9 cellular contexts compared by ENCODE assay signal in the genomic region with DNA sequence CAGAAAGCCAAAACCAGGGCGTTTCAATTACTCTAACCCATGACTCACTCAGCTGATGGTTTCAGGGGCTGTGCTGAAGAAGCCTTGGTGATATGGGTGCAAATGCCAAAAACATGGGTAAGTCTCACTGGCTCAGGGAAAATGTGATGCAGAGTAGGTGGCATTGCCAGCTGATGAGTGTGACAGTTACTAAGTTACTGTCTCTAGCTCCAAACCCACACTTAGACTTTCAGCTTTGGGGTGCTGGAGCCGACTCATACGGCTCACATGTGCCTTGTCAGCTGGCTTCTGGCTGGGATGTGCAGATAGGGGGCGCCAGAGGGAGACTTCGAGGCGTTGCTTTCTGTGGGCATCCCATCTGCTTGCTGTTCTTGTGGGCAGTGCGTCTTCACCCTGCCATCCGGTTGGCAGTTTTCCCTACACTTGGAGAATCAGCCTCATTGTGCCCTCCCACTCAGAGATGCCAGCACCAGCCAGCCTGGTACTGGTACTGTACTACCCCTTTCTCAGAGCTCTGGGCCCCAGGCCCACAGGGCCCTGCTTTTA. TPM values are rescaled to one million over a fixed set of nuclear protein-coding genes. Genes with fewer than 3 reads are reported as not detected.
DNase-seq lines count a peak whose midpoint lies in the region; FAIRE-seq lines count a peak whose summit lies in the region.
"Had no signal": no experiment of that assay in that cellular context is flagged by ENCODE, and none has a peak within 500 bp of the region (broad histone marks: within the 10 kb centered on the region; RNA-seq: fewer than 3 reads in every experiment).

No MANE protein-coding gene starts in this region.

- H3K27me3 ChIP-seq in small intestine (ENCODE audit: control insufficient read depth in 2 of 2, insufficient read depth in 2 of 2, low read length in 2 of 2): peaks cover 0 to 7% of the 10 kb centered on the region in 2 donors

- 7 to 10% (median 9%) methylated on average over 8 of the region's 8 CpGs for WGBS in small intestine, 3 donors

- no peaks in the 10 kb centered on the region for H3K36me3 ChIP-seq in small intestine (ENCODE audit: control insufficient read depth in 2 of 2, insufficient read depth in 2 of 2, low read length in 2 of 2)

- H3K9me3 ChIP-seq in small intestine (ENCODE audit: control insufficient read depth, low read depth): no peaks in the 10 kb centered on the region

- H3K4me1 ChIP-seq in small intestine (ENCODE audit: control insufficient read depth in 2 of 2, insufficient read depth in 1 of 2, low read depth in 1 of 2, low read length in 1 of 2): no peaks in the 10 kb centered on the region

- no peak overlapping the region for H3K4me3 ChIP-seq in small intestine (ENCODE audit: low read depth in 1 of 2, low read length in 2 of 2)

- DNase-seq in NCI-H1694 treated with DMSO at 0.1 percent for 48 hours (lab: John Stamatoyannopoulos, UW): peak; percentile 7
- DNase-seq in NCI-H1694 (lab: John Stamatoyannopoulos, UW): no peak
- DNase-seq in NCI-H774 (lab: John Stamatoyannopoulos, UW): peak; percentile 59
- peak; percentile 21 for DNase-seq in activated T-cell treated with anti-CD3 and anti-CD28 coated beads, Interleukin-2, amount 50 U/mL, for 1 hour
- DNase-seq in glomerular visceral epithelial cell (ENCODE audit: extremely low spot score): peak; percentile 68
- DNase-seq in small intestine: peak; percentile 51
- DNase-seq in NCI-H128 (lab: John Stamatoyannopoulos, UW; ENCODE audit: unreplicated experiment): no peak
- no peak for DNase-seq in DMS79 treated with DMSO at 0.1 percent for 48 hours (lab: John Stamatoyannopoulos, UW)

- no peak for FAIRE-seq in small intestine (lab: Jason Lieb, UNC)

- H3K27ac ChIP-seq in small intestine (ENCODE audit: low read depth in 1 of 2, low read length in 1 of 2): no peak overlapping the region

RNA-seq across cellular contexts. Expression of gene KRT7, which starts 11.1 kb away (rescaled TPM):
- polyA plus RNA-seq in small intestine: 10 to 100 TPM in 1 of 3 donors, 1 to 10 TPM in 2; 2.2 to 10.1 (median 3.9) TPM
- polyA plus RNA-seq: CD8-positive, alpha-beta memory T cell had no signal

RNA-seq across cellular contexts. Expression of gene KRT80, which starts 30.2 kb away (rescaled TPM):
- polyA plus RNA-seq in small intestine: 1 to 10 TPM in 1 of 3 donors, under 1 TPM in 2; 0.27 to 3.2 (median 0.89) TPM
- polyA plus RNA-seq: CD8-positive, alpha-beta memory T cell had no signal

RNA-seq across cellular contexts. Expression of gene KRT86, which starts 52.5 kb away (rescaled TPM):
- under 1 TPM in 2 of 3 donors, not detected in 1; 0.01 to 0.54 TPM for polyA plus RNA-seq in small intestine
- polyA plus RNA-seq: CD8-positive, alpha-beta memory T cell had no signal

Comparison
In these comparisons a context has a peak if more than half of its experiments do, and no peak if none do; other contexts are left out.
1. DNase-seq: peak in NCI-H1694 treated with DMSO at 0.1 percent for 48 hours (single experiment), NCI-H774 (single experiment), activated T-cell treated with anti-CD3 and anti-CD28 coated beads, Interleukin-2, amount 50 U/mL, for 1 hour (single experiment), glomerular visceral epithelial cell (single experiment) and small intestine (single experiment); none in NCI-H1694 (single experiment), NCI-H128 (single experiment) and DMS79 treated with DMSO at 0.1 percent for 48 hours (single experiment).